ENCODE assay signal across 2 cellular contexts in genomic region chr13:97341135-97341534, GRCh38.
TF ChIP-seq lines count a peak whose summit lies in the region.

No MANE protein-coding gene starts in this region.

TF ChIP-seq in IMR-90, 13 proteins besides CTCF, POLR2A, EP300 and RAD21:
- no peak for TF ChIP-seq SMC3 (IDR thresholded peaks at IDR 0.05; ENCODE audit: low read depth, low read length)
- TF ChIP-seq CHD1 (IDR thresholded peaks at IDR 0.05; ENCODE audit: low read depth, low read length): no peak
- TF ChIP-seq ELK1 (IDR thresholded peaks at IDR 0.05; ENCODE audit: borderline replicate concordance, low read depth, low read length): no peak
- TF ChIP-seq CEBPB (IDR thresholded peaks at IDR 0.05; ENCODE audit: low read depth, low read length): no peak
- no peak for TF ChIP-seq RFX5 (IDR thresholded peaks at IDR 0.05; ENCODE audit: low read depth, low read length)

TF ChIP-seq in K562, 482 proteins besides CTCF, POLR2A, EP300 and RAD21:
- no peak for TF ChIP-seq PBX2 (CRISPR knock-in tag; IDR thresholded peaks at IDR 0.05; ENCODE audit: low read depth)
- TF ChIP-seq PBX2 (tag; conservative IDR thresholded peaks at IDR 0.05; ENCODE audit: low read depth): peak; percentile 42; the same call in 1 of the 2 replicates
- peak; percentile 65 to 76; a peak in 3 of 4 replicates for TF ChIP-seq KDM1A (IDR thresholded peaks at IDR 0.05)
- no peak for TF ChIP-seq EZH2 (IDR thresholded peaks at IDR 0.05; ENCODE audit: borderline replicate concordance, low read depth, low read length)
- TF ChIP-seq MEIS2 (IDR thresholded peaks at IDR 0.05; ENCODE audit: partially characterized antibody): peak; percentile 59
- TF ChIP-seq NCOA6 (IDR thresholded peaks at IDR 0.05): no peak
